21 cellular contexts compared by ENCODE assay signal in the genomic region with DNA sequence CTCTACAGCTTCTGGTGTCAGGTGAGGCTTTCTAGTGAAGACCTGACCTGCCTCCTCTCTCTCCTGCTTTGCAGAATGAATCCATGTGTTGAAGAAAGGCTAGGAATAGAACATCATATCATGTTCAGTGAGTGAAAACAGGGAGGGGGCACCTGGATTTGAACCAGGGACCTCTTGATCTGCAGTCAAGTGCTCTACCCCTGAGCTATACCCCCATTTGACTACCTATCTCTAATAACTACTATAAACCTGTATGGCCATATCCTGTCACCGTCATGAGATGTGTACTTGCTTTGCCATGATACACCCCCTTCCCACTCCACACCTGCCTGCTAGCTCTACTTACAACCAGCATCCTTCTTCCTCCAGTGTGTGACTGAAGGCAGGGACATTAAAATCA.
DNase-seq lines count a peak whose midpoint lies in the region; ATAC-seq and TF ChIP-seq lines count a peak whose summit lies in the region.
"Had no signal": no experiment of that assay in that cellular context is flagged by ENCODE, and none has a peak within 500 bp of the region (broad histone marks: within the 10 kb centered on the region; RNA-seq: fewer than 3 reads in every experiment).

No MANE protein-coding gene starts in this region.

- no peaks in the 10 kb centered on the region for H3K27me3 Mint-ChIP-seq in activated CD8-positive, alpha-beta T cell treated with anti-CD3 and anti-CD28 coated beads for 36 hours
- no peaks in the 10 kb centered on the region for H3K27me3 Mint-ChIP-seq in effector memory CD8-positive, alpha-beta T cell
- H3K27me3 Mint-ChIP-seq in endothelial cell (ENCODE audit: unreplicated experiment): peaks cover 2% of the 10 kb centered on the region
- H3K27me3 Mint-ChIP-seq: CD4-positive, alpha-beta T cell; CD8-positive, alpha-beta memory T cell had no signal

- H3K9me3 Mint-ChIP-seq in activated CD8-positive, alpha-beta T cell treated with anti-CD3 and anti-CD28 coated beads for 36 hours: no peaks in the 10 kb centered on the region
- no peaks in the 10 kb centered on the region for H3K9me3 Mint-ChIP-seq in effector memory CD8-positive, alpha-beta T cell
- H3K9me3 Mint-ChIP-seq in endothelial cell (ENCODE audit: unreplicated experiment): no peaks in the 10 kb centered on the region
- H3K9me3 Mint-ChIP-seq: CD4-positive, alpha-beta T cell had no signal

- POLR2A ChIA-PET in activated CD8-positive, alpha-beta T cell treated with anti-CD3 and anti-CD28 coated beads for 36 hours (lab: Charles Lee): no interaction called here

- H3K4me1 Mint-ChIP-seq in activated CD8-positive, alpha-beta T cell treated with anti-CD3 and anti-CD28 coated beads for 36 hours (ENCODE audit: low read depth): no peaks in the 10 kb centered on the region
- H3K4me1 Mint-ChIP-seq in effector memory CD8-positive, alpha-beta T cell (ENCODE audit: low read depth in 2 of 2): peaks cover 12 to 23% of the 10 kb centered on the region in 2 donors
- no peaks in the 10 kb centered on the region for H3K4me1 Mint-ChIP-seq in endothelial cell (ENCODE audit: unreplicated experiment)
- H3K4me1 Mint-ChIP-seq: CD14-positive monocyte, GM23338 had no signal

- no peak for ATAC-seq in left ventricle myocardium superior
- ATAC-seq in activated CD8-positive, alpha-beta T cell treated with anti-CD3 and anti-CD28 coated beads for 36 hours: no peak
- no peak for ATAC-seq in effector memory CD8-positive, alpha-beta T cell (replicated peaks)
- ATAC-seq in GM21515 (IDR thresholded peaks at IDR 0.05; ENCODE audit: unreplicated experiment): no peak
- ATAC-seq: A549, GM12878, GM23338 had no signal

- H3K4me3 Mint-ChIP-seq in activated CD8-positive, alpha-beta T cell treated with anti-CD3 and anti-CD28 coated beads for 36 hours: no peak overlapping the region
- H3K4me3 Mint-ChIP-seq in effector memory CD8-positive, alpha-beta T cell: no peak overlapping the region
- H3K4me3 Mint-ChIP-seq in endothelial cell (ENCODE audit: unreplicated experiment): no peak overlapping the region
- H3K4me3 Mint-ChIP-seq: CD14-positive monocyte; CD4-positive, alpha-beta T cell; CD8-positive, alpha-beta memory T cell; GM23338 had no signal

- intact Hi-C loops in cardiac septum (cut with DNase I): no loop called here
- intact Hi-C loops in left ventricle myocardium superior (cut with micrococcal nuclease): no loop called here
- intact Hi-C loops in activated CD8-positive, alpha-beta T cell treated with anti-CD3 and anti-CD28 coated beads for 36 hours (cut with micrococcal nuclease): no loop called here

- H3K36me3 Mint-ChIP-seq in activated CD8-positive, alpha-beta T cell treated with anti-CD3 and anti-CD28 coated beads for 36 hours (ENCODE audit: low read depth): peaks cover 49% of the 10 kb centered on the region
- peaks cover 46% of the 10 kb centered on the region for H3K36me3 Mint-ChIP-seq in effector memory CD8-positive, alpha-beta T cell (ENCODE audit: insufficient read depth)
- peaks cover 48% of the 10 kb centered on the region for H3K36me3 Mint-ChIP-seq in endothelial cell (ENCODE audit: low read depth, unreplicated experiment)

- DNase-seq in cardiac septum (ENCODE audit: low spot score): peak; percentile 33
- no peak for DNase-seq in left ventricle myocardium superior
- DNase-seq in activated CD8-positive, alpha-beta T cell treated with anti-CD3 and anti-CD28 coated beads for 36 hours: no peak
- DNase-seq in effector memory CD8-positive, alpha-beta T cell: no peak
- no peak for DNase-seq in SKM-1 (lab: John Stamatoyannopoulos, UW; ENCODE audit: unreplicated experiment)
- no peak for DNase-seq in endothelial cell (ENCODE audit: low spot score)
- DNase-seq: 8988T; ACHN; AML-193; BE2C; CD4-positive, alpha-beta T cell; CD8-positive, alpha-beta memory T cell; DMS 273 treated with DMSO at 0.1 percent for 48 hours; DMS79; EL; GDM1 had no signal

- H3K27ac Mint-ChIP-seq in activated CD8-positive, alpha-beta T cell treated with anti-CD3 and anti-CD28 coated beads for 36 hours: peak overlapping the region; percentile 21
- H3K27ac Mint-ChIP-seq in effector memory CD8-positive, alpha-beta T cell: peak overlapping the region; percentile 27 to 54
- no peak overlapping the region for H3K27ac Mint-ChIP-seq in endothelial cell (ENCODE audit: unreplicated experiment)
- H3K27ac Mint-ChIP-seq: CD4-positive, alpha-beta T cell; CD8-positive, alpha-beta memory T cell; GM23338 had no signal

- CTCF ChIA-PET in activated CD8-positive, alpha-beta T cell treated with anti-CD3 and anti-CD28 coated beads for 36 hours (lab: Charles Lee): no interaction called here

- TF ChIP-seq CTCF in activated CD8-positive, alpha-beta T cell treated with anti-CD3 and anti-CD28 coated beads for 36 hours (IDR thresholded peaks at IDR 0.05): no peak
- no peak for TF ChIP-seq CTCF in endothelial cell (IDR thresholded peaks at IDR 0.05; ENCODE audit: unreplicated experiment)
